Comparison of ENCODE assay signal across 2 cellular contexts in the genomic region with DNA sequence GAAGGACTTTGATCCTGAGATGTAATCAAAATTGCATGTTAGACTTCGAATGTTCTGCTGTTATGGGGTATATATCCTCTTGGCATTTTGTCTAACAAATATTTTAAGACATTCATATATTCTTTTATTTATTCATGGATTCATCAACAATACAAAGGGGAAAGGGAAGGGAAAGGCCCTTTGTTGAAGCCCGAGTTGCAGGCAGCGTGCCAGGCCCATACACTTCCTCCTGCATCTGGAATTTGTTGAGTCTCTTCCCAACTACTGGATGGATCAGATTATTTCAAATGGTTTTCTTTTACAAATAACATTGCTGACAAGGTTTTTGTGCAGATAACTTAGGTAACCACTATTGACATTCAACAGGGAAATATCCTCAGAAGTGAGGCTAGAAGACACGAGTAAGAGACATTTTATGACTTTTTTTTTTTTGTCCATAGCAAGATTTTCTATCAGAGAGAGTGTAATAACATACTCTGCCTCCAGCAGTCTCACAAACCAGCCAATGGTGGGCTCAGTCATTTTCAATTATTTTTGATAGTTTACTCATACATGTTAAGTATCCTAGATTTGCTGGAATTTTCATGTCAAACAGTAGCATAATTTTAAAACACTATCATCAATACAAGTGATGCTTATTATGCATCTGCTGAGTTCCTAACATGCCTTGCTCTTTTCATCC.
TF ChIP-seq lines count a peak whose summit lies in the region.

No MANE protein-coding gene starts in this region.

TF ChIP-seq in SK-N-SH, 30 proteins besides CTCF, POLR2A, EP300 and RAD21 (continued from another document):
- TF ChIP-seq, protein P1, sequence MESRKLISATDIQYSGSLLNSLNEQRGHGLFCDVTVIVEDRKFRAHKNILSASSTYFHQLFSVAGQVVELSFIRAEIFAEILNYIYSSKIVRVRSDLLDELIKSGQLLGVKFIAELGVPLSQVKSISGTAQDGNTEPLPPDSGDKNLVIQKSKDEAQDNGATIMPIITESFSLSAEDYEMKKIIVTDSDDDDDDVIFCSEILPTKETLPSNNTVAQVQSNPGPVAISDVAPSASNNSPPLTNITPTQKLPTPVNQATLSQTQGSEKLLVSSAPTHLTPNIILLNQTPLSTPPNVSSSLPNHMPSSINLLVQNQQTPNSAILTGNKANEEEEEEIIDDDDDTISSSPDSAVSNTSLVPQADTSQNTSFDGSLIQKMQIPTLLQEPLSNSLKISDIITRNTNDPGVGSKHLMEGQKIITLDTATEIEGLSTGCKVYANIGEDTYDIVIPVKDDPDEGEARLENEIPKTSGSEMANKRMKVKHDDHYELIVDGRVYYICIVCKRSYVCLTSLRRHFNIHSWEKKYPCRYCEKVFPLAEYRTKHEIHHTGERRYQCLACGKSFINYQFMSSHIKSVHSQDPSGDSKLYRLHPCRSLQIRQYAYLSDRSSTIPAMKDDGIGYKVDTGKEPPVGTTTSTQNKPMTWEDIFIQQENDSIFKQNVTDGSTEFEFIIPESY (IDR thresholded peaks at IDR 0.05; ENCODE audit: borderline replicate concordance, low read depth), result no peak
- TF ChIP-seq SIN3A (IDR thresholded peaks at IDR 0.05; ENCODE audit: borderline replicate concordance, low read depth, low read length), result no peak

TF ChIP-seq in SK-N-SH treated with all-trans-retinoic acid at 6 μM for 48 hours, 23 proteins besides CTCF, POLR2A, EP300 and RAD21 (continued from another document):
- TF ChIP-seq, protein P2, sequence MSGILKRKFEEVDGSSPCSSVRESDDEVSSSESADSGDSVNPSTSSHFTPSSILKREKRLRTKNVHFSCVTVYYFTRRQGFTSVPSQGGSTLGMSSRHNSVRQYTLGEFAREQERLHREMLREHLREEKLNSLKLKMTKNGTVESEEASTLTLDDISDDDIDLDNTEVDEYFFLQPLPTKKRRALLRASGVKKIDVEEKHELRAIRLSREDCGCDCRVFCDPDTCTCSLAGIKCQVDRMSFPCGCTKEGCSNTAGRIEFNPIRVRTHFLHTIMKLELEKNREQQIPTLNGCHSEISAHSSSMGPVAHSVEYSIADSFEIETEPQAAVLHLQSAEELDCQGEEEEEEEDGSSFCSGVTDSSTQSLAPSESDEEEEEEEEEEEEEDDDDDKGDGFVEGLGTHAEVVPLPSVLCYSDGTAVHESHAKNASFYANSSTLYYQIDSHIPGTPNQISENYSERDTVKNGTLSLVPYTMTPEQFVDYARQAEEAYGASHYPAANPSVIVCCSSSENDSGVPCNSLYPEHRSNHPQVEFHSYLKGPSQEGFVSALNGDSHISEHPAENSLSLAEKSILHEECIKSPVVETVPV (CRISPR knock-in tag; IDR thresholded peaks at IDR 0.05), result no peak
- TF ChIP-seq, protein P3, sequence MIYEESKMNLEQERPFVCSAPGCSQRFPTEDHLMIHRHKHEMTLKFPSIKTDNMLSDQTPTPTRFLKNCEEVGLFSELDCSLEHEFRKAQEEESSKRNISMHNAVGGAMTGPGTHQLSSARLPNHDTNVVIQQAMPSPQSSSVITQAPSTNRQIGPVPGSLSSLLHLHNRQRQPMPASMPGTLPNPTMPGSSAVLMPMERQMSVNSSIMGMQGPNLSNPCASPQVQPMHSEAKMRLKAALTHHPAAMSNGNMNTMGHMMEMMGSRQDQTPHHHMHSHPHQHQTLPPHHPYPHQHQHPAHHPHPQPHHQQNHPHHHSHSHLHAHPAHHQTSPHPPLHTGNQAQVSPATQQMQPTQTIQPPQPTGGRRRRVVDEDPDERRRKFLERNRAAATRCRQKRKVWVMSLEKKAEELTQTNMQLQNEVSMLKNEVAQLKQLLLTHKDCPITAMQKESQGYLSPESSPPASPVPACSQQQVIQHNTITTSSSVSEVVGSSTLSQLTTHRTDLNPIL (CRISPR knock-in tag; IDR thresholded peaks at IDR 0.05; ENCODE audit: low read depth), result no peak
